ENCODE assay signal across 1 cellular context in the genomic region with DNA sequence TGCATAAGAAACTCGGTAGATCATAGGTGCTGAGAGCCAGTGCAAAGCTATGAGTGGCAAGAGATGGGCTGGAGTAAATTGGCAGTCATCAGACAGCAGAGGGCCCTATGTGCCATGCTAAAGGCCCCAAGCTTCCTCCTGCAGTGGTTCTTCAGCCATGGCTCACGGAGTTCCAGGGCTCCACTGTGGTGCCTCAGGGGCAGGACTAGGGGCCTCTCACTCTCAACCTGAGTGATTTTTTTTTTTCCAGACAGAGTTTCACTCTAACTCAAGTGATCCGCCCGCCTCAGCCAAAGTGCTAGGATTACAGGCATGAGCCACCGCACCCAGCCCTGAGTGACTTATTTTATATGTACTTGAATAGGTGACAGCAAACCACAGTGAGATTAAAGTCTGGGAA.
TF ChIP-seq lines count a peak whose summit lies in the region.

No MANE protein-coding gene starts in this region.

TF ChIP-seq in GM12878, 131 proteins besides CTCF, POLR2A, EP300 and RAD21 (continued from another document):
- TF ChIP-seq, protein P1, sequence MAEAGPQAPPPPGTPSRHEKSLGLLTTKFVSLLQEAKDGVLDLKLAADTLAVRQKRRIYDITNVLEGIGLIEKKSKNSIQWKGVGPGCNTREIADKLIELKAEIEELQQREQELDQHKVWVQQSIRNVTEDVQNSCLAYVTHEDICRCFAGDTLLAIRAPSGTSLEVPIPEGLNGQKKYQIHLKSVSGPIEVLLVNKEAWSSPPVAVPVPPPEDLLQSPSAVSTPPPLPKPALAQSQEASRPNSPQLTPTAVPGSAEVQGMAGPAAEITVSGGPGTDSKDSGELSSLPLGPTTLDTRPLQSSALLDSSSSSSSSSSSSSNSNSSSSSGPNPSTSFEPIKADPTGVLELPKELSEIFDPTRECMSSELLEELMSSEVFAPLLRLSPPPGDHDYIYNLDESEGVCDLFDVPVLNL (IDR thresholded peaks at IDR 0.05; ENCODE audit: low read depth, low read length), result no peak
- TF ChIP-seq TCF7 (IDR thresholded peaks at IDR 0.05; ENCODE audit: borderline replicate concordance) (no peak), MEF2B (IDR thresholded peaks at IDR 0.05; ENCODE audit: partially characterized antibody, poor library complexity, severe bottlenecking) (no peak), SMC3 (IDR thresholded peaks at IDR 0.05; ENCODE audit: borderline replicate concordance, low read length) (peak; percentile 10; the same call in 1 of the 2 replicates), HCFC1 (IDR thresholded peaks at IDR 0.05; ENCODE audit: low read length) (no peak)
TF ChIP-seq in GM12878: peak in this region for 1.
